22 cellular contexts compared by ENCODE assay signal in genomic region chr20:48374986-48375715, GRCh38.
DNase-seq lines count a peak whose midpoint lies in the region; ATAC-seq and TF ChIP-seq lines count a peak whose summit lies in the region.
"Had no signal": no experiment of that assay in that cellular context is flagged by ENCODE, and none has a peak within 500 bp of the region (broad histone marks: within the 10 kb centered on the region; RNA-seq: fewer than 3 reads in every experiment).

No MANE protein-coding gene starts in this region.

- H3K4me3 ChIP-seq in endodermal cell (ENCODE audit: low read length) = no peak overlapping the region
- H3K4me3 ChIP-seq in adrenal gland = no peak overlapping the region
- H3K4me3 ChIP-seq: GM12878, lower lobe of right lung, sigmoid colon had no signal

- 69 to 86% methylated on average over 7 to 17 of the region's 17 CpGs for WGBS in endodermal cell (ENCODE audit: insufficient coverage in 1 of 2, insufficient read length in 1 of 2), 2 experiments
- 71 to 73% (median 72%) methylated on average over 8 to 17 of the region's 17 CpGs for WGBS in adrenal gland, 4 donors

- TF ChIP-seq POLR2A in adrenal gland (IDR thresholded peaks at IDR 0.05) = no peak

- H3K4me3 Mint-ChIP-seq in endodermal cell = no peak overlapping the region
- peak overlapping the region; percentile 35 for H3K4me3 Mint-ChIP-seq in nephron progenitor cell
- H3K4me3 Mint-ChIP-seq: activated CD4-positive, alpha-beta memory T cell treated with anti-CD3 and anti-CD28 coated beads for 36 hours had no signal

- H3K4me1 ChIP-seq in endodermal cell (ENCODE audit: control insufficient read depth, insufficient read depth, low read length) = peaks cover 2% of the 10 kb centered on the region
- no peaks in the 10 kb centered on the region for H3K4me1 ChIP-seq in adrenal gland (replicated peaks in 1 of 2)

- H3K27ac Mint-ChIP-seq in endodermal cell = no peak overlapping the region
- peak overlapping the region; percentile 88 for H3K27ac Mint-ChIP-seq in nephron progenitor cell
- H3K27ac Mint-ChIP-seq: activated CD4-positive, alpha-beta memory T cell treated with anti-CD3 and anti-CD28 coated beads for 36 hours had no signal

- peak; percentile 12 for DNase-seq in NCI-H446 treated with DMSO at 0.1 percent for 48 hours (lab: John Stamatoyannopoulos, UW)
- DNase-seq in NCI-H446 (lab: John Stamatoyannopoulos, UW) = no peak
- DNase-seq in endodermal cell = no peak
- no peak for DNase-seq in nephron progenitor cell
- DNase-seq in GM03348 (ENCODE audit: low spot score) = no peak
- no peak for DNase-seq in GM19238 (ENCODE audit: insufficient read length, low spot score)
- DNase-seq in adrenal gland = no peak
- DNase-seq: activated effector memory CD4-positive, alpha-beta T cell treated with Interleukin-2 at 50 U/mL for 16 hours; DMS79; erythroblast; foreskin melanocyte; hippocampal formation; NCI-H2081 treated with DMSO at 0.1 percent for 48 hours; NK-92 treated with Interleukin-12 subunit alpha and Interleukin-12 subunit beta, amount 100 ng/mL, for 24 hours; sigmoid colon; T-helper 9 cell had no signal

- H3K9ac ChIP-seq in endodermal cell (ENCODE audit: extremely low read depth, low read length, poor library complexity, severe bottlenecking) = no peak overlapping the region

- H3K27me3 Mint-ChIP-seq in endodermal cell (ENCODE audit: insufficient read depth) (peaks cover 4% of the 10 kb centered on the region), nephron progenitor cell (ENCODE audit: low read depth, poor library complexity) (peaks cover 10% of the 10 kb centered on the region)

- intact Hi-C loops in adrenal gland (cut with DNase I) = no loop called here

- no peak for ATAC-seq in HG02623 (IDR thresholded peaks at IDR 0.05; ENCODE audit: unreplicated experiment)

- H3K9me3 ChIP-seq in endodermal cell (ENCODE audit: control insufficient read depth, low read length) (no peaks in the 10 kb centered on the region), adrenal gland (replicated peaks in 1 of 3) (no peaks in the 10 kb centered on the region)
- H3K9me3 ChIP-seq: lower lobe of right lung, sigmoid colon had no signal

- H3K36me3 ChIP-seq in endodermal cell (ENCODE audit: control insufficient read depth, insufficient read depth, low read length) (no peaks in the 10 kb centered on the region), adrenal gland (replicated peaks in 1 of 2) (no peaks in the 10 kb centered on the region)
- H3K36me3 ChIP-seq: lower lobe of right lung, sigmoid colon had no signal

- H3K27ac ChIP-seq in endodermal cell (ENCODE audit: low read depth, low read length) (peak overlapping the region; percentile 51), adrenal gland (peak overlapping the region in 1 of 5 donors; percentile 65)
- H3K27ac ChIP-seq: 22Rv1 had no signal

- H3K9me3 Mint-ChIP-seq in endodermal cell = no peaks in the 10 kb centered on the region
- no peaks in the 10 kb centered on the region for H3K9me3 Mint-ChIP-seq in nephron progenitor cell
- H3K9me3 Mint-ChIP-seq: activated CD4-positive, alpha-beta memory T cell treated with anti-CD3 and anti-CD28 coated beads for 36 hours had no signal

- H3K4me1 Mint-ChIP-seq in endodermal cell = peaks cover 31% of the 10 kb centered on the region
- H3K4me1 Mint-ChIP-seq in nephron progenitor cell = peaks cover 74% of the 10 kb centered on the region

- H3K36me3 Mint-ChIP-seq in endodermal cell (ENCODE audit: low read depth) = no peaks in the 10 kb centered on the region
- H3K36me3 Mint-ChIP-seq in nephron progenitor cell (ENCODE audit: low read depth) = no peaks in the 10 kb centered on the region
- H3K36me3 Mint-ChIP-seq: activated CD4-positive, alpha-beta memory T cell treated with anti-CD3 and anti-CD28 coated beads for 36 hours; IgD-negative memory B cell had no signal

- H3K27me3 ChIP-seq in endodermal cell (ENCODE audit: control insufficient read depth, insufficient read depth, low read length, poor library complexity, severe bottlenecking) = no peaks in the 10 kb centered on the region
- H3K27me3 ChIP-seq in adrenal gland = no peaks in the 10 kb centered on the region
- H3K27me3 ChIP-seq: sigmoid colon had no signal

- TF ChIP-seq CTCF in endodermal cell (conservative IDR thresholded peaks at IDR 0.05) (no peak), nephron progenitor cell (IDR thresholded peaks at IDR 0.05) (no peak), adrenal gland (IDR thresholded peaks at IDR 0.05) (no peak)
